ENCODE assay signal across 8 cellular contexts in genomic region chr16:67659675-67660563, GRCh38. TPM values are rescaled to one million over a fixed set of nuclear protein-coding genes. Genes with fewer than 3 reads are reported as not detected.
DNase-seq lines count a peak whose midpoint lies in the region; ATAC-seq and TF ChIP-seq lines count a peak whose summit lies in the region.

Gene ACD (minus strand): TSS chr16:67660260. CDS start chr16:67660220, 40 bp downstream.

- H3K9ac ChIP-seq in NT2/D1 (ENCODE audit: insufficient read length, low read depth) = peak within 1 kb of the TSS; percentile 97
- peak within 1 kb of the TSS; percentile 78 for H3K9ac ChIP-seq in endodermal cell (ENCODE audit: extremely low read depth, low read length, poor library complexity, severe bottlenecking)

- peak within 1 kb of the TSS; percentile 96 for H3K27ac Mint-ChIP-seq in endodermal cell

- H3K9me3 Mint-ChIP-seq in endodermal cell = no peaks in the 10 kb centered on the region

- H3K27me3 Mint-ChIP-seq in endodermal cell (ENCODE audit: insufficient read depth) = peaks cover 9% of the 10 kb centered on the region

- H3K4me1 Mint-ChIP-seq in endodermal cell = peaks cover 7% of the 10 kb centered on the region

- TF ChIP-seq CTCF in endodermal cell (conservative IDR thresholded peaks at IDR 0.05) = no peak

- no peaks in the 10 kb centered on the region for H3K9me3 ChIP-seq in NT2/D1 (ENCODE audit: insufficient read depth, low read length)
- no peaks in the 10 kb centered on the region for H3K9me3 ChIP-seq in endodermal cell (ENCODE audit: control insufficient read depth, low read length)
- H3K9me3 ChIP-seq in mesodermal cell (ENCODE audit: control insufficient read depth, low read length) = no peaks in the 10 kb centered on the region

- peak within 1 kb of the TSS; percentile 81 for H3K4me3 Mint-ChIP-seq in endodermal cell

- H3K4me1 ChIP-seq in NT2/D1 (ENCODE audit: insufficient read depth, insufficient read length) (peaks cover 12% of the 10 kb centered on the region), endodermal cell (ENCODE audit: control insufficient read depth, insufficient read depth, low read length) (peaks cover 8% of the 10 kb centered on the region), mesodermal cell (ENCODE audit: control insufficient read depth, insufficient read depth, low read length, poor library complexity, severe bottlenecking) (no peaks in the 10 kb centered on the region)

- peak; percentile 89 for DNase-seq in COLO829 (ENCODE audit: low spot score)
- peak; percentile 92 for DNase-seq in HK-2 (ENCODE audit: unreplicated experiment)
- DNase-seq in NT2/D1 (ENCODE audit: low read depth, low spot score) = peak; percentile 76
- peak; percentile 76 for DNase-seq in activated CD8-positive, alpha-beta memory T cell treated with anti-CD3 and anti-CD28 coated beads, Interleukin-2, amount 50 U/mL, for 24 hours (ENCODE audit: extremely low read depth)
- peak; percentile 96 for DNase-seq in endodermal cell
- DNase-seq in stimulated activated CD8-positive, alpha-beta memory T cell treated with anti-CD3 and anti-CD28 coated beads, Interleukin-15, amount 100 ng/mL, for 4 hours (ENCODE audit: low read depth in 2 of 2) = peak; percentile 83 to 84

- peak; percentile 46 for ATAC-seq in GM19455 (IDR thresholded peaks at IDR 0.05; ENCODE audit: unreplicated experiment)

- H3K27ac ChIP-seq in endodermal cell (ENCODE audit: low read depth, low read length) (peak within 1 kb of the TSS; percentile 83), mesodermal cell (ENCODE audit: low read depth, low read length, severe bottlenecking) (peak within 1 kb of the TSS; percentile 85)

- H3K27me3 ChIP-seq in NT2/D1 (ENCODE audit: insufficient read depth, insufficient read length) = peaks cover 25% of the 10 kb centered on the region
- H3K27me3 ChIP-seq in endodermal cell (ENCODE audit: control insufficient read depth, insufficient read depth, low read length, poor library complexity, severe bottlenecking) = no peaks in the 10 kb centered on the region

- H3K36me3 ChIP-seq in NT2/D1 (ENCODE audit: insufficient read depth, insufficient read length, low read length) (peaks cover 68% of the 10 kb centered on the region), endodermal cell (ENCODE audit: control insufficient read depth, insufficient read depth, low read length) (peaks cover 19% of the 10 kb centered on the region), mesodermal cell (ENCODE audit: control insufficient read depth, insufficient read depth, low read length) (peaks cover 32% of the 10 kb centered on the region)

- H3K36me3 Mint-ChIP-seq in endodermal cell (ENCODE audit: low read depth) = peaks cover 15% of the 10 kb centered on the region

- 0% methylated on average over 41 to 83 of the region's 83 CpGs for WGBS in endodermal cell (ENCODE audit: insufficient coverage in 1 of 2, insufficient read length in 1 of 2), 2 experiments
- WGBS in mesodermal cell (ENCODE audit: insufficient coverage in 2 of 2), 2 experiments = 1% methylated on average over 78 of the region's 83 CpGs

- H3K4me3 ChIP-seq in NT2/D1 (ENCODE audit: insufficient read length, low read depth) = peak within 1 kb of the TSS; percentile 87
- peak within 1 kb of the TSS; percentile 93 for H3K4me3 ChIP-seq in endodermal cell (ENCODE audit: low read length)
- H3K4me3 ChIP-seq in mesodermal cell (ENCODE audit: extremely low read depth, insufficient read depth, low read length, poor library complexity, severe bottlenecking) = peak within 1 kb of the TSS; percentile 79

RNA-seq across cellular contexts. Expression of gene ACD, which starts in this region (rescaled TPM):
- total RNA-seq in endodermal cell = 10 to 100 TPM; 39.3 to 41.5 TPM
- polyA plus RNA-seq in endodermal cell (2013, experiment 1 of 2) = 35.5 TPM
- polyA plus RNA-seq in endodermal cell (2013, experiment 2 of 2) = 27.6 TPM
- polyA plus RNA-seq in mesodermal cell (2013, experiment 1 of 2) = 27.2 TPM
- polyA plus RNA-seq in mesodermal cell (2013, experiment 2 of 2) = 24.9 TPM

Comparison
In these comparisons a context has a peak if more than half of its experiments do, and no peak if none do; other contexts are left out.
1. Peak in every context shown above with its lines: DNase-seq, ATAC-seq, H3K4me3 ChIP-seq and H3K27ac ChIP-seq.